In the genomic region with DNA sequence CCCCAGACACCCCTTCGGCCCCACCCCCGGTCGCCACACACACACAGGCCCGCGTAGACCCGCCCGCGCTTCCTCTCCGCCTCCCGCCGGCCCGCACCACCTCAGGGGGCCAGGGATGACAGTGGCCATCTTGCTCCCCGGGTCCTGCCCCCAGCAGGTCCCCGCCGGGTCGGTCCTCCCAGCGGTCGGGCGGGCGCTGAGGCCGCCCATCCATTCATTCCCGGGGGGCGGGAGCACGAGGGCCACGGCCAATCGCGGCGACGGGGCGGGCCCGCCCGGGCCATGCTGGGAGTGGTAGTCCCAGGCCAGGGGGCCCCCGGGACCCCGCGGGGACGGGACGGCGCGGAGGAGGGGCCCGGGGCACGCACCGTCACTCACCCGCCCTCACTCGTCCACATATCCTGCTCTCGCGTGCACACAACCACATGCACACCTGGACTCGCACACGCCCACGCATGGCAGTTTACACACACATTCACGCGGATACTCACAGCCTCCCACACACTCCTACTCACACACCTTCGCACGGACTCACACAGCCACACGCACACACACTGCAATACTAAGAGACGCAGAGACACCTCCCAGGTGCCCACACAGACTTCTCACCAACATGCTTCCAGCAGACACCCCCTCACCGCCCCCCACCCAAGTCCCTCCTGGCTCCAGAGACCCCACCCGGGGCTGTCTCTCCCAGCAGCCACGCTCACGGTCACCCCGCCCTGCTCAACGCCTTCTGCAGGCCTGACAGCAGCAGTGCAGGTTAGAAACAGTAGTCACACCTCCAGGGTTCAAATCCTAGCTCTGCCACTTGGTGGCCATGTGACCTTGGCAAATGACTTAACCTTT, we compare ENCODE assay signal across 1 cellular context.
TF ChIP-seq lines count a peak whose summit lies in the region.

TSS of gene DPF1 (minus strand) at position 209 of the 849 bp plus-strand sequence. CDS start at position 129, 80 bp downstream.

TF ChIP-seq in A549, 52 proteins besides CTCF, POLR2A, EP300 and RAD21 (continued from another document):
- TF ChIP-seq NR3C1 (IDR thresholded peaks at IDR 0.05) (no peak), RFX5 (IDR thresholded peaks at IDR 0.05) (no peak), HEYL (CRISPR knock-in tag; IDR thresholded peaks at IDR 0.05) (no peak), MYC (IDR thresholded peaks at IDR 0.05; ENCODE audit: borderline replicate concordance, low read length) (peak; percentile 58; the same call in 1 of the 2 replicates), E2F6 (IDR thresholded peaks at IDR 0.05; ENCODE audit: borderline replicate concordance, low read depth) (no peak), HOXA7 (CRISPR knock-in tag; IDR thresholded peaks at IDR 0.05) (no peak), FOXS1 (CRISPR knock-in tag; IDR thresholded peaks at IDR 0.05) (0 out of 2 replicates have a peak, but pooled peaks have one; percentile 28), FOSB (CRISPR knock-in tag; IDR thresholded peaks at IDR 0.05) (0 out of 2 replicates have a peak, but pooled peaks have one; percentile 16), CBX8 (IDR thresholded peaks at IDR 0.05) (no peak), RNF2 (IDR thresholded peaks at IDR 0.05; ENCODE audit: borderline replicate concordance, low read depth) (no peak), NFE2L2 (conservative IDR thresholded peaks at IDR 0.05; ENCODE audit: low read length) (no peak), CEBPB (IDR thresholded peaks at IDR 0.05) (no peak), GATA3 (IDR thresholded peaks at IDR 0.05; ENCODE audit: borderline replicate concordance) (peak; percentile 41; the same call in 1 of the 2 replicates), ZNF302 (CRISPR knock-in tag; IDR thresholded peaks at IDR 0.05) (no peak), HOXB13 (CRISPR knock-in tag; IDR thresholded peaks at IDR 0.05; ENCODE audit: low read depth) (no peak), TFCP2L1 (CRISPR knock-in tag; IDR thresholded peaks at IDR 0.05) (no peak), SMC3 (IDR thresholded peaks at IDR 0.05) (peak; percentile 55; the same call in 2 of the 3 replicates), JUNB (IDR thresholded peaks at IDR 0.05) (no peak), FOSL2 (IDR thresholded peaks at IDR 0.05) (no peak), FOSL2 (CRISPR knock-in tag; IDR thresholded peaks at IDR 0.05) (peak; percentile 31), CHD4 (IDR thresholded peaks at IDR 0.05; ENCODE audit: borderline replicate concordance) (peak; percentile 49), MAZ (IDR thresholded peaks at IDR 0.05; ENCODE audit: borderline replicate concordance, low read depth, low read length) (no peak), ELK1 (IDR thresholded peaks at IDR 0.05; ENCODE audit: low read depth, low read length) (no peak), POLR2AphosphoS2 (conservative IDR thresholded peaks at IDR 0.05; ENCODE audit: low read length) (0 out of 2 replicates have a peak, but pooled peaks have one; percentile 31), EHF (CRISPR knock-in tag; IDR thresholded peaks at IDR 0.05) (no peak), BHLHE40 (IDR thresholded peaks at IDR 0.05; ENCODE audit: low read depth, low read length) (no peak), KDM1A (IDR thresholded peaks at IDR 0.05; ENCODE audit: low read depth) (no peak), CHD2 (IDR thresholded peaks at IDR 0.05; ENCODE audit: low read length, partially characterized antibody) (peak; percentile 47), TP53 (CRISPR knock-in tag; IDR thresholded peaks at IDR 0.05) (no peak), EHMT2 (IDR thresholded peaks at IDR 0.05; ENCODE audit: low read depth) (no peak), SREBF2 (IDR thresholded peaks at IDR 0.05) (no peak)
- TF ChIP-seq, protein P1, sequence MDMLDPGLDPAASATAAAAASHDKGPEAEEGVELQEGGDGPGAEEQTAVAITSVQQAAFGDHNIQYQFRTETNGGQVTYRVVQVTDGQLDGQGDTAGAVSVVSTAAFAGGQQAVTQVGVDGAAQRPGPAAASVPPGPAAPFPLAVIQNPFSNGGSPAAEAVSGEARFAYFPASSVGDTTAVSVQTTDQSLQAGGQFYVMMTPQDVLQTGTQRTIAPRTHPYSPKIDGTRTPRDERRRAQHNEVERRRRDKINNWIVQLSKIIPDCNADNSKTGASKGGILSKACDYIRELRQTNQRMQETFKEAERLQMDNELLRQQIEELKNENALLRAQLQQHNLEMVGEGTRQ (IDR thresholded peaks at IDR 0.05): peak; percentile 84
- TF ChIP-seq, protein P2, sequence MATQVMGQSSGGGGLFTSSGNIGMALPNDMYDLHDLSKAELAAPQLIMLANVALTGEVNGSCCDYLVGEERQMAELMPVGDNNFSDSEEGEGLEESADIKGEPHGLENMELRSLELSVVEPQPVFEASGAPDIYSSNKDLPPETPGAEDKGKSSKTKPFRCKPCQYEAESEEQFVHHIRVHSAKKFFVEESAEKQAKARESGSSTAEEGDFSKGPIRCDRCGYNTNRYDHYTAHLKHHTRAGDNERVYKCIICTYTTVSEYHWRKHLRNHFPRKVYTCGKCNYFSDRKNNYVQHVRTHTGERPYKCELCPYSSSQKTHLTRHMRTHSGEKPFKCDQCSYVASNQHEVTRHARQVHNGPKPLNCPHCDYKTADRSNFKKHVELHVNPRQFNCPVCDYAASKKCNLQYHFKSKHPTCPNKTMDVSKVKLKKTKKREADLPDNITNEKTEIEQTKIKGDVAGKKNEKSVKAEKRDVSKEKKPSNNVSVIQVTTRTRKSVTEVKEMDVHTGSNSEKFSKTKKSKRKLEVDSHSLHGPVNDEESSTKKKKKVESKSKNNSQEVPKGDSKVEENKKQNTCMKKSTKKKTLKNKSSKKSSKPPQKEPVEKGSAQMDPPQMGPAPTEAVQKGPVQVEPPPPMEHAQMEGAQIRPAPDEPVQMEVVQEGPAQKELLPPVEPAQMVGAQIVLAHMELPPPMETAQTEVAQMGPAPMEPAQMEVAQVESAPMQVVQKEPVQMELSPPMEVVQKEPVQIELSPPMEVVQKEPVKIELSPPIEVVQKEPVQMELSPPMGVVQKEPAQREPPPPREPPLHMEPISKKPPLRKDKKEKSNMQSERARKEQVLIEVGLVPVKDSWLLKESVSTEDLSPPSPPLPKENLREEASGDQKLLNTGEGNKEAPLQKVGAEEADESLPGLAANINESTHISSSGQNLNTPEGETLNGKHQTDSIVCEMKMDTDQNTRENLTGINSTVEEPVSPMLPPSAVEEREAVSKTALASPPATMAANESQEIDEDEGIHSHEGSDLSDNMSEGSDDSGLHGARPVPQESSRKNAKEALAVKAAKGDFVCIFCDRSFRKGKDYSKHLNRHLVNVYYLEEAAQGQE (IDR thresholded peaks at IDR 0.05): no peak
- TF ChIP-seq, protein P3, sequence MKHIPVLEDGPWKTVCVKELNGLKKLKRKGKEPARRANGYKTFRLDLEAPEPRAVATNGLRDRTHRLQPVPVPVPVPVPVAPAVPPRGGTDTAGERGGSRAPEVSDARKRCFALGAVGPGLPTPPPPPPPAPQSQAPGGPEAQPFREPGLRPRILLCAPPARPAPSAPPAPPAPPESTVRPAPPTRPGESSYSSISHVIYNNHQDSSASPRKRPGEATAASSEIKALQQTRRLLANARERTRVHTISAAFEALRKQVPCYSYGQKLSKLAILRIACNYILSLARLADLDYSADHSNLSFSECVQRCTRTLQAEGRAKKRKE (CRISPR knock-in tag; IDR thresholded peaks at IDR 0.05; ENCODE audit: low read depth): 0 out of 2 replicates have a peak, but pooled peaks have one; percentile 15
